Comparison of ENCODE assay signal across 14 cellular contexts in genomic region chr2:195520671-195521155, GRCh38.
DNase-seq lines count a peak whose midpoint lies in the region; ATAC-seq and TF ChIP-seq lines count a peak whose summit lies in the region.
"Had no signal": no experiment of that assay in that cellular context is flagged by ENCODE, and none has a peak within 500 bp of the region (broad histone marks: within the 10 kb centered on the region; RNA-seq: fewer than 3 reads in every experiment).

No MANE protein-coding gene starts in this region.

- no peak for DNase-seq in activated naive CD8-positive, alpha-beta T cell treated with anti-CD3 and anti-CD28 coated beads, Interleukin-2, amount 50 U/mL, for 24 hours
- DNase-seq in T1000 (lab: John Stamatoyannopoulos, UW) (peak; percentile 59), foreskin fibroblast (peak; percentile 53 to 75), NCI-H524 (lab: John Stamatoyannopoulos, UW) (no peak), endothelial cell (ENCODE audit: low spot score) (no peak)
- DNase-seq in CD4-positive, alpha-beta memory T cell = no peak
- DNase-seq: 8988T; activated T-cell treated with anti-CD3 and anti-CD28 coated beads, Interleukin-2, amount 50 U/mL, for 4 hours; hypothalamus; NCI-H146; stomach had no signal

- H3K4me3 Mint-ChIP-seq in activated naive CD8-positive, alpha-beta T cell = no peak overlapping the region
- no peak overlapping the region for H3K4me3 Mint-ChIP-seq in activated naive CD8-positive, alpha-beta T cell treated with anti-CD3 and anti-CD28 coated beads, Interleukin-2, amount 50 U/mL, for 24 hours
- no peak overlapping the region for H3K4me3 Mint-ChIP-seq in stimulated activated memory B cell treated with anti-CD40 and anti-IgM and Interleukin-4, amounts not matched to agents 10 μg/mL and 1 μg/mL and 100 μg/mL, for 72 hours
- no peak overlapping the region for H3K4me3 Mint-ChIP-seq in CD4-positive, alpha-beta memory T cell
- no peak overlapping the region for H3K4me3 Mint-ChIP-seq in endothelial cell (ENCODE audit: unreplicated experiment)
- H3K4me3 Mint-ChIP-seq: activated T-cell treated with anti-CD3 and anti-CD28 coated beads, Interleukin-2, amount 50 U/mL, for 4 hours had no signal

- peaks cover 2% of the 10 kb centered on the region for H3K9me3 Mint-ChIP-seq in activated naive CD8-positive, alpha-beta T cell (ENCODE audit: low read depth)
- peaks cover 6% of the 10 kb centered on the region for H3K9me3 Mint-ChIP-seq in activated naive CD8-positive, alpha-beta T cell treated with anti-CD3 and anti-CD28 coated beads, Interleukin-2, amount 50 U/mL, for 24 hours
- H3K9me3 Mint-ChIP-seq in stimulated activated memory B cell treated with anti-CD40 and anti-IgM and Interleukin-4, amounts not matched to agents 10 μg/mL and 1 μg/mL and 100 μg/mL, for 72 hours = peaks cover under 1% of the 10 kb centered on the region
- H3K9me3 Mint-ChIP-seq in CD4-positive, alpha-beta memory T cell = peaks cover 0 to 2% (median 0%) of the 10 kb centered on the region in 8 donors
- no peaks in the 10 kb centered on the region for H3K9me3 Mint-ChIP-seq in endothelial cell (ENCODE audit: unreplicated experiment)

- H3K9me3 ChIP-seq in CD4-positive, alpha-beta memory T cell (ENCODE audit: control insufficient read depth in 1 of 2, low read length in 2 of 2) = no peaks in the 10 kb centered on the region
- H3K9me3 ChIP-seq: stomach had no signal

- peak overlapping the region; percentile 30 for H3K27ac Mint-ChIP-seq in activated naive CD8-positive, alpha-beta T cell
- H3K27ac Mint-ChIP-seq in activated naive CD8-positive, alpha-beta T cell treated with anti-CD3 and anti-CD28 coated beads, Interleukin-2, amount 50 U/mL, for 24 hours = no peak overlapping the region
- peak overlapping the region; percentile 26 for H3K27ac Mint-ChIP-seq in stimulated activated memory B cell treated with anti-CD40 and anti-IgM and Interleukin-4, amounts not matched to agents 10 μg/mL and 1 μg/mL and 100 μg/mL, for 72 hours
- H3K27ac Mint-ChIP-seq in CD4-positive, alpha-beta memory T cell = no peak overlapping the region
- H3K27ac Mint-ChIP-seq in endothelial cell (ENCODE audit: unreplicated experiment) = no peak overlapping the region

- H3K27ac ChIP-seq in CD4-positive, alpha-beta memory T cell (ENCODE audit: low read depth, low read length) = no peak overlapping the region
- H3K27ac ChIP-seq: stomach had no signal

- H3K27me3 ChIP-seq in CD4-positive, alpha-beta memory T cell (ENCODE audit: insufficient read depth, low read length) = no peaks in the 10 kb centered on the region
- H3K27me3 ChIP-seq: stomach had no signal

- intact Hi-C loops in CD4-positive, alpha-beta memory T cell (cut with micrococcal nuclease) = no loop called here

- no peaks in the 10 kb centered on the region for H3K27me3 Mint-ChIP-seq in activated naive CD8-positive, alpha-beta T cell
- H3K27me3 Mint-ChIP-seq in activated naive CD8-positive, alpha-beta T cell treated with anti-CD3 and anti-CD28 coated beads, Interleukin-2, amount 50 U/mL, for 24 hours = no peaks in the 10 kb centered on the region
- no peaks in the 10 kb centered on the region for H3K27me3 Mint-ChIP-seq in stimulated activated memory B cell treated with anti-CD40 and anti-IgM and Interleukin-4, amounts not matched to agents 10 μg/mL and 1 μg/mL and 100 μg/mL, for 72 hours
- H3K27me3 Mint-ChIP-seq in CD4-positive, alpha-beta memory T cell = no peaks in the 10 kb centered on the region
- peaks cover 4% of the 10 kb centered on the region for H3K27me3 Mint-ChIP-seq in endothelial cell (ENCODE audit: unreplicated experiment)

- H3K4me1 Mint-ChIP-seq in activated naive CD8-positive, alpha-beta T cell (ENCODE audit: low read depth) = peaks cover 23% of the 10 kb centered on the region
- H3K4me1 Mint-ChIP-seq in activated naive CD8-positive, alpha-beta T cell treated with anti-CD3 and anti-CD28 coated beads, Interleukin-2, amount 50 U/mL, for 24 hours = peaks cover 16% of the 10 kb centered on the region
- no peaks in the 10 kb centered on the region for H3K4me1 Mint-ChIP-seq in stimulated activated memory B cell treated with anti-CD40 and anti-IgM and Interleukin-4, amounts not matched to agents 10 μg/mL and 1 μg/mL and 100 μg/mL, for 72 hours
- peaks cover 3 to 23% (median 8%) of the 10 kb centered on the region in 4 donors for H3K4me1 Mint-ChIP-seq in CD4-positive, alpha-beta memory T cell
- no peaks in the 10 kb centered on the region for H3K4me1 Mint-ChIP-seq in endothelial cell (ENCODE audit: unreplicated experiment)

- H3K36me3 Mint-ChIP-seq in activated naive CD8-positive, alpha-beta T cell = peaks cover 1% of the 10 kb centered on the region
- no peaks in the 10 kb centered on the region for H3K36me3 Mint-ChIP-seq in activated naive CD8-positive, alpha-beta T cell treated with anti-CD3 and anti-CD28 coated beads, Interleukin-2, amount 50 U/mL, for 24 hours (ENCODE audit: low read depth)
- peaks cover 2% of the 10 kb centered on the region for H3K36me3 Mint-ChIP-seq in stimulated activated memory B cell treated with anti-CD40 and anti-IgM and Interleukin-4, amounts not matched to agents 10 μg/mL and 1 μg/mL and 100 μg/mL, for 72 hours
- peaks cover 1% of the 10 kb centered on the region in 2 donors for H3K36me3 Mint-ChIP-seq in CD4-positive, alpha-beta memory T cell
- peaks cover 3% of the 10 kb centered on the region for H3K36me3 Mint-ChIP-seq in endothelial cell (ENCODE audit: low read depth, unreplicated experiment)

- CTCF ChIA-PET in CD4-positive, alpha-beta memory T cell (lab: Charles Lee; ENCODE audit: partially characterized antibody) = interaction anchor here (1.2 to 1.3 kb wide), 2 partner anchors 21 to 139 kb away, joined by 3 to 6 read pairs; no protein-coding TSS in a partner anchor

- no peak for TF ChIP-seq CTCF in foreskin fibroblast (IDR thresholded peaks at IDR 0.05; ENCODE audit: low read depth, low read length)
- no peak for TF ChIP-seq CTCF in endothelial cell (IDR thresholded peaks at IDR 0.05; ENCODE audit: unreplicated experiment)

- POLR2A ChIA-PET in CD4-positive, alpha-beta memory T cell (lab: Charles Lee; ENCODE audit: partially characterized antibody) = no interaction called here

- no peak overlapping the region for H3K4me3 ChIP-seq in foreskin fibroblast (ENCODE audit: low read depth in 1 of 2, low read length in 2 of 2)
- no peak overlapping the region for H3K4me3 ChIP-seq in CD4-positive, alpha-beta memory T cell (ENCODE audit: low read length in 2 of 2)
- H3K4me3 ChIP-seq: coronary artery, stomach had no signal

- ATAC-seq in activated naive CD8-positive, alpha-beta T cell treated with anti-CD3 and anti-CD28 coated beads, Interleukin-2, amount 50 U/mL, for 24 hours = no peak
- ATAC-seq in stimulated activated memory B cell treated with anti-CD40 and anti-IgM and Interleukin-4, amounts not matched to agents 10 μg/mL and 1 μg/mL and 100 μg/mL, for 72 hours = no peak
- ATAC-seq: activated T-cell treated with anti-CD3 and anti-CD28 coated beads, Interleukin-2, amount 50 U/mL, for 4 hours had no signal

- H3K4me1 ChIP-seq in CD4-positive, alpha-beta memory T cell (ENCODE audit: insufficient read depth, low read length) = no peaks in the 10 kb centered on the region
- H3K4me1 ChIP-seq: stomach had no signal

- H3K36me3 ChIP-seq in CD4-positive, alpha-beta memory T cell (ENCODE audit: insufficient read depth, low read length) = no peaks in the 10 kb centered on the region
- H3K36me3 ChIP-seq: stomach had no signal

Comparison
In these comparisons a context has a peak if more than half of its experiments do, and no peak if none do; other contexts are left out.
1. H3K27ac Mint-ChIP-seq: peak in activated naive CD8-positive, alpha-beta T cell (single experiment) and stimulated activated memory B cell treated with anti-CD40 and anti-IgM and Interleukin-4, amounts not matched to agents 10 μg/mL and 1 μg/mL and 100 μg/mL, for 72 hours (single experiment); none in activated naive CD8-positive, alpha-beta T cell treated with anti-CD3 and anti-CD28 coated beads, Interleukin-2, amount 50 U/mL, for 24 hours (single experiment), CD4-positive, alpha-beta memory T cell (0 of 7) and endothelial cell (single experiment).
2. DNase-seq: peak in T1000 (single experiment) and foreskin fibroblast (2 of 2); none in activated naive CD8-positive, alpha-beta T cell treated with anti-CD3 and anti-CD28 coated beads, Interleukin-2, amount 50 U/mL, for 24 hours (single experiment), NCI-H524 (0 of 2), CD4-positive, alpha-beta memory T cell (0 of 5) and endothelial cell (single experiment).